Comparison of ENCODE assay signal across 9 cellular contexts in the genomic region with DNA sequence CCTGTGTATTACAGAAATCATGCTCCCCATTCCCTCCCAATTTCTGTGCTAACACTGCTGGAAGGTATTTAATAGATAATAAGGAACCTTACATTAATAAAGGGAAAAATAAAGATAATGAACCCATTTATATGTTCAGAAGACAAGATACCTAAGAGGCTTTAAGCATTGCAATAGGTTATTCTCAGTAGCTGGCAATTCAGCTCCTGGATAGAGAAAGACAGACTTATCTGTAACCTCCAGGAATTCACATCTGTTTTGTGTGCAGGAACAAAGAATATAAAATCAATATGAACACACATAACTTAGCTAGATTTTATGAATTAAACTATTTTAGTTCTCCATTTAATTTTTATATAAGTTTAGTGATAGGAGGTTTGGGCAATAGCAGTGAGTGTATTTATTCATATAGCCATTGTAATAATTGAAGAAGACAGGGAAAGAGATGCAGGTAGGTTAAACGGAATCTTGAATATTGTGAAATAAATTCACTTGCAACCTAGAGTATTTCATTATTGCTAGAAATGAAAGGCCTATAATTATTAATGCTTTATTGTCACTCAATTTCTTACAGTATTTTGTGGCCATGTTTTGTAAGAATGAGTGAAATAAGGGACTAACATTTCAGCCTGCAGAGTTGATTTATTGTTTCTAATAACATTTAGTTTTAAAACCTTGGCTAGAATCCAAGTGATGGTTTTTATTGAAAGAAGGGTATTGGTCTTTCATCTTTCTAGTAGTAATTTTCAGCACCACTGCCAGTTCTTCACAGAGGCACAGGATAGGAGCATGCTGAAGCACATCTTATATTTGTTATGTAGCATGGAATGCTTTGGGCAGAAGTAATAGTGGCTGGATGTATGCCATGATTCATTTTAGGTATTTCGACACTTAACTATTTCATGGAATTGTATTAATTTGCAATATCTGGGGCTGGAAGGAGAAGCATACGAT. TPM values are rescaled to one million over a fixed set of nuclear protein-coding genes. Genes with fewer than 3 reads are reported as not detected.
DNase-seq lines count a peak whose midpoint lies in the region; ATAC-seq and TF ChIP-seq lines count a peak whose summit lies in the region.
"Had no signal": no experiment of that assay in that cellular context is flagged by ENCODE, and none has a peak within 500 bp of the region (broad histone marks: within the 10 kb centered on the region; RNA-seq: fewer than 3 reads in every experiment).

No MANE protein-coding gene starts in this region.

- no peak for ATAC-seq in GM19035 (IDR thresholded peaks at IDR 0.05; ENCODE audit: unreplicated experiment)

- peaks cover 4% of the 10 kb centered on the region; the same call in 1 of the 2 replicates for H3K36me3 ChIP-seq in WERI-Rb-1

- no peak for TF ChIP-seq CTCF in AG09319 (IDR thresholded peaks at IDR 0.05; ENCODE audit: low read depth, low read length)
- no peak for TF ChIP-seq CTCF in WERI-Rb-1 (IDR thresholded peaks at IDR 0.05; ENCODE audit: low read depth, low read length)

- DNase-seq in AG09319 (ENCODE audit: extremely low read depth, low read depth) (peak; percentile 14), HCEC 1CT (peak; percentile 35), WERI-Rb-1 (no peak), kidney tubule cell (ENCODE audit: low spot score) (peak; percentile 20), middle frontal gyrus (ENCODE audit: extremely low spot score, low spot score) (no peak), SK-N-DZ (ENCODE audit: low spot score) (no peak)
- no peak for DNase-seq in activated T-cell treated with anti-CD3 and anti-CD28 coated beads, Interleukin-2, amount 50 U/mL, for 1 hour
- DNase-seq: NCI-H2029 had no signal

- no peaks in the 10 kb centered on the region for H3K27me3 ChIP-seq in WERI-Rb-1 (ENCODE audit: insufficient read depth, low read depth, severe bottlenecking)

- peak overlapping the region; percentile 84; the same call in 1 of the 2 replicates for H3K27ac ChIP-seq in WERI-Rb-1

- no peaks in the 10 kb centered on the region for H3K9me3 ChIP-seq in WERI-Rb-1 (ENCODE audit: severe bottlenecking)

- H3K4me3 ChIP-seq in WERI-Rb-1 (ENCODE audit: low read depth, low read length): peak overlapping the region; percentile 66

RNA-seq across cellular contexts. Expression of a gene that starts 1.5 kb away (rescaled TPM):
- 10.5 and 10.9 TPM in 2 replicates for polyA plus RNA-seq in SK-N-DZ (2014; cell fraction: cytosol; rRNA removed)
- polyA plus RNA-seq in SK-N-DZ (2014; cell fraction: nucleus; rRNA removed): 3.2 and 4.7 TPM in 2 replicates

Comparison
In these comparisons a context has a peak if more than half of its experiments do, and no peak if none do; other contexts are left out.
1. DNase-seq: peak in AG09319 (single experiment), HCEC 1CT (single experiment) and kidney tubule cell (single experiment); none in WERI-Rb-1 (single experiment), middle frontal gyrus (single experiment), activated T-cell treated with anti-CD3 and anti-CD28 coated beads, Interleukin-2, amount 50 U/mL, for 1 hour (single experiment) and SK-N-DZ (single experiment).